Comparison of ENCODE assay signal across 13 cellular contexts in genomic region chr7:80288175-80289122, GRCh38.
DNase-seq lines count a peak whose midpoint lies in the region; ATAC-seq and TF ChIP-seq lines count a peak whose summit lies in the region.
"Had no signal": no experiment of that assay in that cellular context is flagged by ENCODE, and none has a peak within 500 bp of the region (broad histone marks: within the 10 kb centered on the region; RNA-seq: fewer than 3 reads in every experiment).

No MANE protein-coding gene starts in this region.

- H3K4me3 Mint-ChIP-seq in type B pancreatic cell: no peak overlapping the region
- H3K4me3 Mint-ChIP-seq: IgD-negative memory B cell had no signal

- peaks cover 7% of the 10 kb centered on the region for H3K9me3 Mint-ChIP-seq in type B pancreatic cell

- H3K36me3 ChIP-seq in cardiac muscle cell: no peaks in the 10 kb centered on the region
- no peaks in the 10 kb centered on the region for H3K36me3 ChIP-seq in right atrium auricular region
- H3K36me3 ChIP-seq: pancreas had no signal

- intact Hi-C loops in head of caudate nucleus (cut with DNase I): loop anchor here (2.0 to 5.0 kb wide), 2 partner anchors 154 to 226 kb away; partner anchors contain the start of gene GNAI1

- TF ChIP-seq CTCF in cardiac muscle cell (IDR thresholded peaks at IDR 0.05; ENCODE audit: low read depth, low read length) (peak; percentile 12), right atrium auricular region (IDR thresholded peaks at IDR 0.05) (peak in 1 of 2 donors; percentile 26), type B pancreatic cell (conservative IDR thresholded peaks at IDR 0.05) (peak; percentile 45)

- no peak overlapping the region for H3K27ac ChIP-seq in cardiac muscle cell
- H3K27ac ChIP-seq in right atrium auricular region: no peak overlapping the region
- H3K27ac ChIP-seq: pancreas had no signal

- H3K4me3 ChIP-seq in cardiac muscle cell (no peak overlapping the region), right atrium auricular region (no peak overlapping the region)
- H3K4me3 ChIP-seq: GM12878, pancreas had no signal

- no peaks in the 10 kb centered on the region for H3K27me3 Mint-ChIP-seq in type B pancreatic cell
- H3K27me3 Mint-ChIP-seq: IgD-negative memory B cell had no signal

- H3K4me1 Mint-ChIP-seq in type B pancreatic cell (ENCODE audit: unreplicated experiment): no peaks in the 10 kb centered on the region
- H3K4me1 Mint-ChIP-seq: IgD-negative memory B cell had no signal

- H3K36me3 Mint-ChIP-seq in type B pancreatic cell: no peaks in the 10 kb centered on the region

- no peak for ATAC-seq in HG02870 (IDR thresholded peaks at IDR 0.05; ENCODE audit: unreplicated experiment)
- ATAC-seq in activated CD4-positive, CD25-positive, alpha-beta regulatory T cell treated with anti-CD3 and anti-CD28 coated beads, Interleukin-2, amount 50 U/mL, for 24 hours: no peak
- ATAC-seq: GM12878, pancreas had no signal

- H3K9me3 ChIP-seq in cardiac muscle cell (ENCODE audit: low read depth) (no peaks in the 10 kb centered on the region), right atrium auricular region (no peaks in the 10 kb centered on the region)
- H3K9me3 ChIP-seq: pancreas had no signal

- H3K27ac Mint-ChIP-seq in type B pancreatic cell: no peak overlapping the region
- H3K27ac Mint-ChIP-seq: IgD-negative memory B cell had no signal

- H3K4me1 ChIP-seq in cardiac muscle cell (ENCODE audit: low read depth) (no peaks in the 10 kb centered on the region), right atrium auricular region (no peaks in the 10 kb centered on the region)

- DNase-seq in cardiac muscle cell (ENCODE audit: low read depth in 1 of 2, low spot score in 1 of 2): no peak
- DNase-seq in right atrium auricular region (ENCODE audit: low spot score): no peak
- DNase-seq in T1000 (lab: John Stamatoyannopoulos, UW): peak; percentile 67
- peak in 40 of 42 donors; percentile 9 to 82 (median 49) for DNase-seq in head of caudate nucleus
- DNase-seq in type B pancreatic cell (ENCODE audit: extremely low spot score, unreplicated experiment): no peak
- DNase-seq in effector CD4-positive, alpha-beta T cell: no peak
- DNase-seq: activated effector memory CD4-positive, alpha-beta T cell treated with Interleukin-2 at 50 U/mL for 16 hours; NCI-H526 treated with DMSO at 0.1 percent for 48 hours; pancreas had no signal

- no peaks in the 10 kb centered on the region for H3K27me3 ChIP-seq in cardiac muscle cell
- no peaks in the 10 kb centered on the region for H3K27me3 ChIP-seq in right atrium auricular region
- H3K27me3 ChIP-seq: pancreas had no signal

Comparison
In these comparisons a context has a peak if more than half of its experiments do, and no peak if none do; other contexts are left out.
1. DNase-seq: peak in T1000 (single experiment) and head of caudate nucleus (40 of 42); none in cardiac muscle cell (0 of 2), right atrium auricular region (single experiment), type B pancreatic cell (single experiment) and effector CD4-positive, alpha-beta T cell (single experiment).